In genomic region chr14:90381011-90381790, GRCh38 we compare ENCODE assay signal across 4 cellular contexts.
TF ChIP-seq lines count a peak whose summit lies in the region.

No MANE protein-coding gene starts in this region.

TF ChIP-seq in SK-N-SH, 30 proteins besides CTCF, POLR2A, EP300 and RAD21 (continues in another document):
- TF ChIP-seq RFX5 (IDR thresholded peaks at IDR 0.05; ENCODE audit: low read length) (no peak), IRF3 (IDR thresholded peaks at IDR 0.05; ENCODE audit: low read depth, low read length) (no peak), NFIC (IDR thresholded peaks at IDR 0.05; ENCODE audit: borderline replicate concordance) (no peak), MXI1 (IDR thresholded peaks at IDR 0.05; ENCODE audit: low read depth, low read length) (no peak), YY1 (IDR thresholded peaks at IDR 0.05; ENCODE audit: low read depth) (no peak), MAX (IDR thresholded peaks at IDR 0.05; ENCODE audit: low read depth) (no peak), FOSL2 (IDR thresholded peaks at IDR 0.05; ENCODE audit: borderline replicate concordance, low read depth) (no peak), SIN3A (IDR thresholded peaks at IDR 0.05; ENCODE audit: borderline replicate concordance, low read depth, low read length) (no peak), RXRA (IDR thresholded peaks at IDR 0.05; ENCODE audit: borderline replicate concordance, low read depth) (no peak), NRF1 (IDR thresholded peaks at IDR 0.05; ENCODE audit: low read depth, low read length) (no peak), EZH2phosphoT487 (IDR thresholded peaks at IDR 0.05; ENCODE audit: borderline replicate concordance, low read depth) (no peak)

TF ChIP-seq in SK-N-SH treated with all-trans-retinoic acid at 6 μM for 48 hours, 23 proteins besides CTCF, POLR2A, EP300 and RAD21:
- TF ChIP-seq ESRRG (CRISPR knock-in tag; IDR thresholded peaks at IDR 0.05) = no peak
- TF ChIP-seq CSDC2 (CRISPR knock-in tag; IDR thresholded peaks at IDR 0.05) = no peak

TF ChIP-seq in K562, 482 proteins besides CTCF, POLR2A, EP300 and RAD21:
- TF ChIP-seq PBX2 (CRISPR knock-in tag; IDR thresholded peaks at IDR 0.05; ENCODE audit: low read depth) (no peak), PBX2 (tag; conservative IDR thresholded peaks at IDR 0.05; ENCODE audit: low read depth) (peak; percentile 44), MEIS2 (IDR thresholded peaks at IDR 0.05; ENCODE audit: partially characterized antibody) (peak; percentile 45), RUNX1 (IDR thresholded peaks at IDR 0.05; ENCODE audit: low read depth) (no peak)

TF ChIP-seq in liver, 16 proteins besides CTCF, POLR2A, EP300 and RAD21:
- TF ChIP-seq JUND (IDR thresholded peaks at IDR 0.05) (no peak), TAF1 (conservative IDR thresholded peaks at IDR 0.05) (peak; percentile 5)
TF ChIP-seq in liver: peak in this region for 1.
